Comparison of ENCODE assay signal across 9 cellular contexts in genomic region chr11:3058753-3059664, GRCh38. TPM values are rescaled to one million over a fixed set of nuclear protein-coding genes. Genes with fewer than 3 reads are reported as not detected.
DNase-seq lines count a peak whose midpoint lies in the region; ATAC-seq and TF ChIP-seq lines count a peak whose summit lies in the region.
"Had no signal": no experiment of that assay in that cellular context is flagged by ENCODE, and none has a peak within 500 bp of the region (broad histone marks: within the 10 kb centered on the region; RNA-seq: fewer than 3 reads in every experiment).

No MANE protein-coding gene starts in this region.

- no peak overlapping the region for H2BK15ac ChIP-seq in mesendoderm (replicated peaks; ENCODE audit: low read depth)

- no peak overlapping the region for H3K4me2 ChIP-seq in mesendoderm (ENCODE audit: low read length)

- no peaks in the 10 kb centered on the region for H3K9me3 ChIP-seq in CD4-positive, CD25-positive, alpha-beta regulatory T cell (ENCODE audit: control insufficient read depth in 2 of 2, low read length in 2 of 2)

- H3K4me3 ChIP-seq in CD4-positive, CD25-positive, alpha-beta regulatory T cell (ENCODE audit: low read depth, low read length), result no peak overlapping the region
- H3K4me3 ChIP-seq in mesendoderm (ENCODE audit: low read length), result no peak overlapping the region

- H4K5ac ChIP-seq in mesendoderm (ENCODE audit: low read length), result no peak overlapping the region

- peaks cover 0 to 31% (median 23%) of the 10 kb centered on the region in 4 donors for H3K4me1 Mint-ChIP-seq in CD4-positive, CD25-positive, alpha-beta regulatory T cell

- no peak for TF ChIP-seq CTCF in GM13977 (IDR thresholded peaks at IDR 0.05; ENCODE audit: extremely low read depth, insufficient read depth, missing control alignments)

- H3K27ac ChIP-seq in CD4-positive, CD25-positive, alpha-beta regulatory T cell (ENCODE audit: insufficient read depth, low read length, poor library complexity, severe bottlenecking), result no peak overlapping the region
- no peak overlapping the region for H3K27ac ChIP-seq in mesendoderm (ENCODE audit: low read depth, low read length)

- H3K9ac ChIP-seq in mesendoderm (ENCODE audit: low read length), result no peak overlapping the region

- peak overlapping the region; percentile 60 for H3K56ac ChIP-seq in mesendoderm (ENCODE audit: low read length)

- H3K36me3 ChIP-seq in CD4-positive, CD25-positive, alpha-beta regulatory T cell (ENCODE audit: control insufficient read depth, insufficient read depth, low read length), result peaks cover 5% of the 10 kb centered on the region
- H3K36me3 ChIP-seq in mesendoderm (ENCODE audit: control insufficient read depth, insufficient read depth, low read length), result peaks cover 1% of the 10 kb centered on the region

- in situ Hi-C loops in GM13977 (cut with MboI; ENCODE audit: low pct_unique_long_range_greater_than_20kb, low sequenced_read_pairs, unreplicated experiment), result no loop called here

- DNase-seq in CD4-positive, CD25-positive, alpha-beta regulatory T cell, result no peak
- DNase-seq in HPDE6-E6E7 (ENCODE audit: extremely low spot score) (peak; percentile 72), amniotic stem cell (lab: John Stamatoyannopoulos, UW) (peak; percentile 87), mesendoderm (peak; percentile 76), NCI-H446 (lab: John Stamatoyannopoulos, UW) (no peak), cerebellar nuclear complex (lab: John Stamatoyannopoulos, UW) (no peak), GM13977 (ENCODE audit: low spot score) (no peak)
- DNase-seq: activated CD4-positive, alpha-beta T cell treated with anti-CD3 and anti-CD28 coated beads for 1 hour had no signal

- H3K79me1 ChIP-seq in mesendoderm (ENCODE audit: low read length), result peaks cover 18% of the 10 kb centered on the region

- no CpG with 5 or more reads among the region's 13 CpGs for WGBS in mesendoderm (ENCODE audit: extremely low coverage, insufficient coverage, low lambda C conversion rate)

- no peak overlapping the region for H3K18ac ChIP-seq in mesendoderm (ENCODE audit: low read length)

- H3K27me3 Mint-ChIP-seq in CD4-positive, CD25-positive, alpha-beta regulatory T cell, result peaks cover 17% of the 10 kb centered on the region

- no peak overlapping the region for H4K8ac ChIP-seq in mesendoderm (ENCODE audit: low read depth, low read length)

- H2BK120ac ChIP-seq in mesendoderm (ENCODE audit: low read depth, low read length), result no peak overlapping the region

- H3K79me2 ChIP-seq in mesendoderm (ENCODE audit: control insufficient read depth, insufficient read depth, low read length), result peaks cover 30% of the 10 kb centered on the region

- peaks cover 22% of the 10 kb centered on the region for H3K4me1 ChIP-seq in CD4-positive, CD25-positive, alpha-beta regulatory T cell (ENCODE audit: control insufficient read depth, insufficient read depth, low read length, poor library complexity, severe bottlenecking)
- H3K4me1 ChIP-seq in mesendoderm (ENCODE audit: control insufficient read depth, low read depth, low read length), result no peaks in the 10 kb centered on the region

- no peak overlapping the region for H3K4ac ChIP-seq in mesendoderm (ENCODE audit: low read depth, low read length)

- no peak for ATAC-seq in CD4-positive, CD25-positive, alpha-beta regulatory T cell (ENCODE audit: low read depth in 2 of 2)
- no peak for ATAC-seq in GM21717 (IDR thresholded peaks at IDR 0.05; ENCODE audit: unreplicated experiment)

- H3K36me3 Mint-ChIP-seq in CD4-positive, CD25-positive, alpha-beta regulatory T cell, result peaks cover 9% of the 10 kb centered on the region

- no peaks in the 10 kb centered on the region for H3K27me3 ChIP-seq in CD4-positive, CD25-positive, alpha-beta regulatory T cell (ENCODE audit: control insufficient read depth, insufficient read depth, low read length)
- no peaks in the 10 kb centered on the region for H3K27me3 ChIP-seq in mesendoderm (ENCODE audit: insufficient read depth, low read length, poor library complexity)

- no peak overlapping the region for H3K23ac ChIP-seq in mesendoderm (ENCODE audit: low read length)

- no peak overlapping the region for H2AK5ac ChIP-seq in mesendoderm (ENCODE audit: low read length)

- H2BK5ac ChIP-seq in mesendoderm (ENCODE audit: low read length), result no peak overlapping the region

- H3K27ac Mint-ChIP-seq in CD4-positive, CD25-positive, alpha-beta regulatory T cell, result no peak overlapping the region

- peak overlapping the region in 3 of 4 donors; percentile 29 to 51 (median 50) for H3K4me3 Mint-ChIP-seq in CD4-positive, CD25-positive, alpha-beta regulatory T cell

- no peaks in the 10 kb centered on the region for H3K9me3 Mint-ChIP-seq in CD4-positive, CD25-positive, alpha-beta regulatory T cell

RNA-seq across cellular contexts. Expression of gene CARS1, which starts 1.8 kb away (rescaled TPM):
- 58.0 TPM for total RNA-seq in CD4-positive, CD25-positive, alpha-beta regulatory T cell
- polyA plus RNA-seq in CD4-positive, CD25-positive, alpha-beta regulatory T cell, result 10 to 100 TPM; 39.6 to 49.3 (median 42.5) TPM
- 55.2 TPM for polyA plus RNA-seq in mesendoderm (2013, experiment 1 of 2)
- 55.2 TPM for polyA plus RNA-seq in mesendoderm (2013, experiment 2 of 2)

Comparison
In these comparisons a context has a peak if more than half of its experiments do, and no peak if none do; other contexts are left out.
1. DNase-seq: peak in HPDE6-E6E7 (single experiment), amniotic stem cell (single experiment) and mesendoderm (single experiment); none in CD4-positive, CD25-positive, alpha-beta regulatory T cell (0 of 3), NCI-H446 (0 of 2), cerebellar nuclear complex (0 of 2) and GM13977 (single experiment).